In the genomic region with DNA sequence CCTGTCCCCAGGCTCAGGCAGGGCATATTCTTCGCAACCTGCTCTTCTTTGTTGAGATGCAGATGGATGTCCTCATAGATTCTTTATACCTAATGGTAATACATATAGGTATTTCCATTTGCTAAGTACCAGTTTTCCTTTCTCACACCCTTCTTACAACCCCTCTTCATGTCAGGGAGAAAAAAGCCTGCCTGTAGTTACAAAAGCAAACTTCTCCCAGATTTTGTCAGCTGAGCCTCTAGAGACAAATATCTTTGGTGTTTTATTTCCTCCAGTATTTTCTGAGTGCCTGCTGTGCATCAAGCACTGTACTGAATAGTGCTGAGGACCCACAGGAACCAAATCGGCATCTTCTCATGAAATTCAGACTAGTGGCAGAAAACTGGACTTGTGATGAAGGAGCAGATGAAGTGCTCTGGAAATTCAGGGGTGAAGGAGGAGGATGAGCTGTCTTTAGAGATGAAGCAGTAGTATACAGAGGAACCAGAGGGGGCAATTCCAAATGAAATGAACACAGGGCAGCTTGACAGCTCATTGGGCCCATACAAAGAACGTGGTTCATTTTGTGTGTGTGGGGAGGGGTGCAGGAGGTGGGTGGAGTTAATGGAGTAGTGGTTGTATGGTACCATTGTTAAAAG, we compare ENCODE assay signal across 8 cellular contexts. TPM values are rescaled to one million over a fixed set of nuclear protein-coding genes. Genes with fewer than 3 reads are reported as not detected.
DNase-seq lines count a peak whose midpoint lies in the region; ATAC-seq and TF ChIP-seq lines count a peak whose summit lies in the region.

No MANE protein-coding gene starts in this region.

- no peak for DNase-seq in BE2C
- no peak for DNase-seq in HL-60 (ENCODE audit: low read depth in 1 of 2, low spot score in 1 of 2)
- DNase-seq in NCI-H226 = no peak
- DNase-seq in putamen (ENCODE audit: low spot score) = no peak
- no peak for DNase-seq in iPS-NIHi11 (ENCODE audit: low spot score)

- H3K36me3 ChIP-seq in BE2C (peaks cover 33% of the 10 kb centered on the region), mesodermal cell (ENCODE audit: control insufficient read depth, insufficient read depth, low read length) (peaks cover 49% of the 10 kb centered on the region)

- H3K9me3 ChIP-seq in BE2C = no peaks in the 10 kb centered on the region
- H3K9me3 ChIP-seq in mesodermal cell (ENCODE audit: control insufficient read depth, low read length) = no peaks in the 10 kb centered on the region

- H3K4me3 ChIP-seq in BE2C (ENCODE audit: low read depth, low read length) (peak overlapping the region; percentile 29), HL-60 (replicated peaks; ENCODE audit: insufficient read depth, low read length) (peak overlapping the region; percentile 82), mesodermal cell (ENCODE audit: extremely low read depth, insufficient read depth, low read length, poor library complexity, severe bottlenecking) (no peak overlapping the region)

- TF ChIP-seq CTCF in BE2C (IDR thresholded peaks at IDR 0.05; ENCODE audit: low read depth, low read length) (no peak), HL-60 (IDR thresholded peaks at IDR 0.05; ENCODE audit: insufficient read depth, low read length) (no peak)

- no peak for ATAC-seq in HG02588 (IDR thresholded peaks at IDR 0.05; ENCODE audit: unreplicated experiment)

- 54 to 67% methylated on average over 2 of the region's 3 CpGs for WGBS in mesodermal cell (ENCODE audit: insufficient coverage in 2 of 2), 2 experiments

- H3K4me1 ChIP-seq in BE2C = peaks cover 5% of the 10 kb centered on the region
- H3K4me1 ChIP-seq in mesodermal cell (ENCODE audit: control insufficient read depth, insufficient read depth, low read length, poor library complexity, severe bottlenecking) = peaks cover 7% of the 10 kb centered on the region

- H3K27ac ChIP-seq in HL-60 (replicated peaks) = no peak overlapping the region
- peak overlapping the region; percentile 92 for H3K27ac ChIP-seq in angular gyrus (ENCODE audit: low read depth, low read length)
- peak overlapping the region; percentile 45 for H3K27ac ChIP-seq in mesodermal cell (ENCODE audit: low read depth, low read length, severe bottlenecking)

- no peaks in the 10 kb centered on the region for H3K27me3 ChIP-seq in BE2C
- H3K27me3 ChIP-seq in HL-60 (ENCODE audit: insufficient read depth, poor library complexity, severe bottlenecking) = no peaks in the 10 kb centered on the region

RNA-seq across cellular contexts. Expression of a gene that starts 33.4 kb away (rescaled TPM):
- polyA plus RNA-seq in BE2C (2012; ENCODE audit: insufficient read depth, insufficient read length, low read depth) = 40.9 TPM
- polyA plus RNA-seq in mesodermal cell (2013, experiment 1 of 2) = 99.2 TPM
- 95.3 TPM for polyA plus RNA-seq in mesodermal cell (2013, experiment 2 of 2)
